17 cellular contexts compared by ENCODE assay signal in genomic region chr10:124601431-124602120, GRCh38.
DNase-seq lines count a peak whose midpoint lies in the region; ATAC-seq and TF ChIP-seq lines count a peak whose summit lies in the region.
"Had no signal": no experiment of that assay in that cellular context is flagged by ENCODE, and none has a peak within 500 bp of the region (broad histone marks: within the 10 kb centered on the region; RNA-seq: fewer than 3 reads in every experiment).

No MANE protein-coding gene starts in this region.

- H3K79me2 ChIP-seq in SU-DHL-6 (ENCODE audit: insufficient read depth, low read length) (no peaks in the 10 kb centered on the region), osteoblast (ENCODE audit: insufficient read depth, low read length) (no peaks in the 10 kb centered on the region)
- H3K79me2 ChIP-seq: hepatocyte had no signal

- H3K9me3 Mint-ChIP-seq in activated naive CD4-positive, alpha-beta T cell treated with anti-CD3 and anti-CD28 coated beads, Interleukin-2, amount 10 ng/mL, durations not matched to agents 7 days and 5 days = no peaks in the 10 kb centered on the region
- H3K9me3 Mint-ChIP-seq: activated CD4-positive, alpha-beta T cell treated with anti-CD3 and anti-CD28 coated beads, Interleukin-2, amount 10 ng/mL, durations not matched to agents 7 days and 5 days; nephron progenitor cell; T-cell had no signal

- no peaks in the 10 kb centered on the region for H3K4me1 Mint-ChIP-seq in activated naive CD4-positive, alpha-beta T cell treated with anti-CD3 and anti-CD28 coated beads, Interleukin-2, amount 10 ng/mL, durations not matched to agents 7 days and 5 days
- H3K4me1 Mint-ChIP-seq: activated CD4-positive, alpha-beta T cell treated with anti-CD3 and anti-CD28 coated beads, Interleukin-2, amount 10 ng/mL, durations not matched to agents 7 days and 5 days had no signal

- H2AFZ ChIP-seq in SU-DHL-6 (ENCODE audit: low read depth, low read length, severe bottlenecking) = no peak overlapping the region
- no peak overlapping the region for H2AFZ ChIP-seq in osteoblast (ENCODE audit: low read length)
- H2AFZ ChIP-seq: hepatocyte, PC-9 had no signal

- H3K27ac ChIP-seq in SU-DHL-6 (ENCODE audit: low read depth, low read length) = peak overlapping the region; percentile 99
- no peak overlapping the region for H3K27ac ChIP-seq in osteoblast (ENCODE audit: low read depth, low read length)
- H3K27ac ChIP-seq: hepatocyte, left lung, PC-9 had no signal

- H3K4me3 ChIP-seq in SU-DHL-6 (ENCODE audit: insufficient read depth, low read length, poor library complexity, severe bottlenecking) (peak overlapping the region; percentile 17), osteoblast (ENCODE audit: insufficient read depth, low read length) (no peak overlapping the region)
- H3K4me3 ChIP-seq: hepatocyte, left lung, PC-9 had no signal

- H3K9me3 ChIP-seq in SU-DHL-6 (ENCODE audit: insufficient read depth, low read length) (no peaks in the 10 kb centered on the region), osteoblast (ENCODE audit: low read depth, low read length) (no peaks in the 10 kb centered on the region)
- H3K9me3 ChIP-seq: left lung had no signal

- H3F3A ChIP-seq in SU-DHL-6 (ENCODE audit: insufficient read depth) = peaks cover 83% of the 10 kb centered on the region

- no peak overlapping the region for H3K4me3 Mint-ChIP-seq in activated naive CD4-positive, alpha-beta T cell treated with anti-CD3 and anti-CD28 coated beads, Interleukin-2, amount 10 ng/mL, durations not matched to agents 7 days and 5 days
- H3K4me3 Mint-ChIP-seq: activated CD4-positive, alpha-beta T cell treated with anti-CD3 and anti-CD28 coated beads, Interleukin-2, amount 10 ng/mL, durations not matched to agents 7 days and 5 days; nephron progenitor cell; T-cell had no signal

- H3K27ac Mint-ChIP-seq in activated naive CD4-positive, alpha-beta T cell treated with anti-CD3 and anti-CD28 coated beads, Interleukin-2, amount 10 ng/mL, durations not matched to agents 7 days and 5 days = no peak overlapping the region
- H3K27ac Mint-ChIP-seq: activated CD4-positive, alpha-beta T cell treated with anti-CD3 and anti-CD28 coated beads, Interleukin-2, amount 10 ng/mL, durations not matched to agents 7 days and 5 days had no signal

- no peaks in the 10 kb centered on the region for H3K36me3 ChIP-seq in SU-DHL-6 (ENCODE audit: low read length)
- no peaks in the 10 kb centered on the region for H3K36me3 ChIP-seq in osteoblast (ENCODE audit: insufficient read depth, low read length)
- H3K36me3 ChIP-seq: left lung had no signal

- ATAC-seq in GM18907 (IDR thresholded peaks at IDR 0.05; ENCODE audit: unreplicated experiment) (peak; percentile 67), HG02623 (IDR thresholded peaks at IDR 0.05; ENCODE audit: unreplicated experiment) (peak; percentile 45), GM19397 (IDR thresholded peaks at IDR 0.05; ENCODE audit: unreplicated experiment) (no peak)
- ATAC-seq: left lung, T-cell had no signal

- H4K20me1 ChIP-seq in SU-DHL-6 (ENCODE audit: low read depth, low read length) = no peaks in the 10 kb centered on the region
- peaks cover 7% of the 10 kb centered on the region for H4K20me1 ChIP-seq in osteoblast (ENCODE audit: insufficient read depth, low read length)

- DNase-seq in osteoblast (ENCODE audit: insufficient read length, low spot score, missing footprints) = peak; percentile 83
- no peak for DNase-seq in HCEC 1CT
- no peak for DNase-seq in activated CD4-positive, CD25-positive, alpha-beta regulatory T cell treated with anti-CD3 and anti-CD28 coated beads, Interleukin-2, amount 50 U/mL, for 72 hours
- DNase-seq in activated naive CD4-positive, alpha-beta T cell treated with anti-CD3 and anti-CD28 coated beads, Interleukin-2, amount 10 ng/mL, durations not matched to agents 7 days and 5 days = no peak
- DNase-seq: activated CD4-positive, alpha-beta T cell treated with anti-CD3 and anti-CD28 coated beads, Interleukin-2, amount 10 ng/mL, durations not matched to agents 7 days and 5 days; activated T-cell treated with anti-CD3 and anti-CD28 coated beads, Interleukin-2, amount 50 U/mL, for 48 hours; MV-4-11; NCI-H2227 treated with DMSO at 0.1 percent for 48 hours; nephron progenitor cell; PC-9 had no signal

- H3K36me3 Mint-ChIP-seq in activated naive CD4-positive, alpha-beta T cell treated with anti-CD3 and anti-CD28 coated beads, Interleukin-2, amount 10 ng/mL, durations not matched to agents 7 days and 5 days = no peaks in the 10 kb centered on the region
- H3K36me3 Mint-ChIP-seq: T-cell had no signal

- no peaks in the 10 kb centered on the region for H3K27me3 ChIP-seq in SU-DHL-6 (ENCODE audit: low read length)
- no peaks in the 10 kb centered on the region for H3K27me3 ChIP-seq in osteoblast (ENCODE audit: insufficient read depth, low read length)
- H3K27me3 ChIP-seq: hepatocyte, left lung had no signal

- no peaks in the 10 kb centered on the region for H3K9me2 ChIP-seq in SU-DHL-6 (replicated peaks; ENCODE audit: insufficient read depth, low read length)

- TF ChIP-seq CTCF in SU-DHL-6 (IDR thresholded peaks at IDR 0.05; ENCODE audit: insufficient read depth, low read length, poor library complexity, severe bottlenecking) (no peak), osteoblast (IDR thresholded peaks at IDR 0.05; ENCODE audit: extremely low read depth, low read depth, low read length) (no peak)

- no peaks in the 10 kb centered on the region for H3K4me1 ChIP-seq in osteoblast (ENCODE audit: insufficient read depth, low read length)

- H3K9ac ChIP-seq in SU-DHL-6 (ENCODE audit: low read length) = peak overlapping the region; percentile 87

- CTCF ChIA-PET in activated naive CD4-positive, alpha-beta T cell treated with anti-CD3 and anti-CD28 coated beads, Interleukin-2, amount 10 ng/mL, durations not matched to agents 7 days and 5 days (lab: Charles Lee) = interaction anchor here (1.2 kb wide), 1 partner anchor 140 kb away, joined by 3 read pairs; no protein-coding TSS in a partner anchor

- no peaks in the 10 kb centered on the region for H3K27me3 Mint-ChIP-seq in activated naive CD4-positive, alpha-beta T cell treated with anti-CD3 and anti-CD28 coated beads, Interleukin-2, amount 10 ng/mL, durations not matched to agents 7 days and 5 days
- H3K27me3 Mint-ChIP-seq: activated CD4-positive, alpha-beta T cell treated with anti-CD3 and anti-CD28 coated beads, Interleukin-2, amount 10 ng/mL, durations not matched to agents 7 days and 5 days; T-cell had no signal

- peak overlapping the region; percentile 65 for H3K4me2 ChIP-seq in SU-DHL-6 (ENCODE audit: low read depth, low read length, poor library complexity, severe bottlenecking)
- H3K4me2 ChIP-seq in osteoblast (ENCODE audit: insufficient read depth, low read length) = no peak overlapping the region
- H3K4me2 ChIP-seq: hepatocyte, PC-9 had no signal
